Comparison of ENCODE assay signal across 18 cellular contexts in the genomic region with DNA sequence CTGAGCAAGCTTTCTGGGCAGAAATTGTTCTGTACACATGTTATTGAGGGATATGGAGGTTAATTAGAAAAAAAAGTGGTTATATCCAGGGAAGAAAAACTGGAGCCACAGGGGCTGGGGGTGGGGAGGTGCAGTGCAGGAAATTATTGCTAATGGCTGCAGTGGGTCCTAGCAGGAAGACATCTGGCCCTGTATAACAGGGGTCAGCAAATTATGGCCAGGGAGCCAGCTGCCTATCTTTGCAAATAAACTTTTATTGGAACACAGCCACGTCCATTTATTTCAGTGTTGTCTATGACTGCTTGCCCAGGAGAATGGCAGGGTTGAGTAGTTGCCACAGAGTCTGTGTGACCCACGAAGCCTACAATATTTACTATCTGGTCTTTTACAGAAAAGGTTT.
"Had no signal": no experiment of that assay in that cellular context is flagged by ENCODE, and none has a peak within 500 bp of the region (broad histone marks: within the 10 kb centered on the region; RNA-seq: fewer than 3 reads in every experiment).

No MANE protein-coding gene starts in this region.

- H3K79me2 ChIP-seq: parathyroid adenoma had no signal

- H3K27me3 ChIP-seq: thyroid gland had no signal

- H2AFZ ChIP-seq: parathyroid adenoma had no signal

- H3K36me3 ChIP-seq: cardiac muscle cell, neutrophil, thyroid gland had no signal

- H3K4me1 ChIP-seq: parathyroid adenoma, thyroid gland had no signal

- H3K4me3 ChIP-seq: cardiac muscle cell, dorsolateral prefrontal cortex, thyroid gland had no signal

- H3K4me1 Mint-ChIP-seq: activated T-helper 17 cell treated with anti-CD3 and anti-CD28 coated beads, Interleukin-2, amount 50 U/mL, for 72 hours had no signal

- H3K9me3 Mint-ChIP-seq: activated B cell treated with CpG ODN at 0.5 μM for 24 hours; activated CD4-positive, alpha-beta memory T cell treated with anti-CD3 and anti-CD28 coated beads for 36 hours; activated naive CD8-positive, alpha-beta T cell treated with anti-CD3 and anti-CD28 coated beads, Interleukin-2, amount 10 ng/mL, durations not matched to agents 7 days and 5 days; activated T-helper 17 cell treated with anti-CD3 and anti-CD28 coated beads, Interleukin-2, amount 50 U/mL, for 72 hours had no signal

- H3K27me3 Mint-ChIP-seq: activated B cell treated with CpG ODN at 0.5 μM for 24 hours had no signal

- H3K9me3 ChIP-seq: neutrophil, thyroid gland had no signal

- H3K4me3 Mint-ChIP-seq: activated B cell treated with CpG ODN at 0.5 μM for 24 hours; activated CD4-positive, alpha-beta memory T cell treated with anti-CD3 and anti-CD28 coated beads for 36 hours; activated naive CD8-positive, alpha-beta T cell treated with anti-CD3 and anti-CD28 coated beads, Interleukin-2, amount 10 ng/mL, durations not matched to agents 7 days and 5 days; activated T-helper 17 cell treated with anti-CD3 and anti-CD28 coated beads, Interleukin-2, amount 50 U/mL, for 72 hours; naive thymus-derived CD8-positive, alpha-beta T cell had no signal

- H3K9ac ChIP-seq: parathyroid adenoma had no signal

- H3K27ac ChIP-seq: cardiac muscle cell, dorsolateral prefrontal cortex, epithelial cell of prostate, neutrophil, parathyroid adenoma, thyroid gland had no signal

- ATAC-seq: activated T-helper 17 cell treated with anti-CD3 and anti-CD28 coated beads, Interleukin-2, amount 50 U/mL, for 72 hours; naive thymus-derived CD8-positive, alpha-beta T cell; sciatic nerve had no signal

- DNase-seq: activated B cell treated with CpG ODN at 0.5 μM for 24 hours; activated CD4-positive, alpha-beta memory T cell treated with anti-CD3 and anti-CD28 coated beads for 36 hours; activated CD4-positive, alpha-beta T cell treated with anti-CD3 and anti-CD28 coated beads for 4 hours; activated naive CD4-positive, alpha-beta T cell; activated naive CD8-positive, alpha-beta T cell treated with anti-CD3 and anti-CD28 coated beads, Interleukin-2, amount 10 ng/mL, durations not matched to agents 7 days and 5 days; amygdala; dorsolateral prefrontal cortex; foreskin fibroblast; mesenchymal stem cell; naive thymus-derived CD8-positive, alpha-beta T cell; stimulated activated naive CD4-positive, alpha-beta T cell treated with Interleukin-2 at 50 U/mL for 16 hours had no signal

- H3K27ac Mint-ChIP-seq: activated B cell treated with CpG ODN at 0.5 μM for 24 hours; activated CD4-positive, alpha-beta memory T cell treated with anti-CD3 and anti-CD28 coated beads for 36 hours; activated naive CD8-positive, alpha-beta T cell treated with anti-CD3 and anti-CD28 coated beads, Interleukin-2, amount 10 ng/mL, durations not matched to agents 7 days and 5 days; activated T-helper 17 cell treated with anti-CD3 and anti-CD28 coated beads, Interleukin-2, amount 50 U/mL, for 72 hours; naive thymus-derived CD8-positive, alpha-beta T cell had no signal

- H3K36me3 Mint-ChIP-seq: activated CD4-positive, alpha-beta memory T cell treated with anti-CD3 and anti-CD28 coated beads for 36 hours; activated naive CD8-positive, alpha-beta T cell treated with anti-CD3 and anti-CD28 coated beads, Interleukin-2, amount 10 ng/mL, durations not matched to agents 7 days and 5 days; naive thymus-derived CD8-positive, alpha-beta T cell had no signal
